9 cellular contexts compared by ENCODE assay signal in genomic region chr2:144505245-144505801, GRCh38.
DNase-seq lines count a peak whose midpoint lies in the region; ATAC-seq lines count a peak whose summit lies in the region.
"Had no signal": no experiment of that assay in that cellular context is flagged by ENCODE, and none has a peak within 500 bp of the region (broad histone marks: within the 10 kb centered on the region; RNA-seq: fewer than 3 reads in every experiment).

No MANE protein-coding gene starts in this region.

- DNase-seq in NCI-H2227 (lab: John Stamatoyannopoulos, UW; ENCODE audit: unreplicated experiment) (peak; percentile 19), NCI-H2227 treated with DMSO at 0.1 percent for 48 hours (lab: John Stamatoyannopoulos, UW) (no peak), astrocyte of the hippocampus (ENCODE audit: low read depth, low spot score) (peak; percentile 76), kidney tubule cell (ENCODE audit: low spot score) (peak; percentile 40), substantia nigra (lab: John Stamatoyannopoulos, UW) (peak in 1 of 49 donors; percentile 17)
- no peak for DNase-seq in activated effector memory CD4-positive, alpha-beta T cell treated with Interleukin-2 at 50 U/mL for 16 hours
- DNase-seq in central memory CD4-positive, alpha-beta T cell: no peak

- no peak for ATAC-seq in HG02938 (IDR thresholded peaks at IDR 0.05; ENCODE audit: unreplicated experiment)

- peak overlapping the region; percentile 99 for H3K27ac ChIP-seq in substantia nigra (ENCODE audit: low read depth, low read length, poor library complexity, severe bottlenecking)
- H3K27ac ChIP-seq: SJSA1 had no signal

Comparison
In these comparisons a context has a peak if more than half of its experiments do, and no peak if none do; other contexts are left out.
1. DNase-seq: peak in NCI-H2227 (single experiment), astrocyte of the hippocampus (single experiment) and kidney tubule cell (single experiment); none in NCI-H2227 treated with DMSO at 0.1 percent for 48 hours (single experiment), activated effector memory CD4-positive, alpha-beta T cell treated with Interleukin-2 at 50 U/mL for 16 hours (single experiment) and central memory CD4-positive, alpha-beta T cell (single experiment).